In genomic region chr5:14809369-14810144, GRCh38 we compare ENCODE assay signal across 8 cellular contexts.
DNase-seq lines count a peak whose midpoint lies in the region; ATAC-seq and TF ChIP-seq lines count a peak whose summit lies in the region.

No MANE protein-coding gene starts in this region.

- peak overlapping the region; percentile 45 for H3K9ac ChIP-seq in DND-41 (ENCODE audit: low read depth, low read length)

- no peaks in the 10 kb centered on the region for H3K9me3 Mint-ChIP-seq in natural killer cell

- H3K4me3 ChIP-seq in DND-41 (ENCODE audit: low read depth in 1 of 2, low read length in 2 of 2), result peak overlapping the region in 1 of 2 experiments; percentile 47; a peak in 2 of 4 replicates
- no peak overlapping the region for H3K4me3 ChIP-seq in MG63
- peak overlapping the region; percentile 24 for H3K4me3 ChIP-seq in effector memory CD4-positive, alpha-beta T cell (ENCODE audit: insufficient read depth, low read depth, low read length, poor library complexity, severe bottlenecking)
- H3K4me3 ChIP-seq in stomach, result no peak overlapping the region

- H3K27ac ChIP-seq in DND-41 (ENCODE audit: low read length) (peak overlapping the region; percentile 80), stomach (peak overlapping the region in 4 of 5 donors; percentile 30 to 64 (median 50))
- peak overlapping the region; percentile 52 for H3K27ac ChIP-seq in effector memory CD4-positive, alpha-beta T cell (ENCODE audit: insufficient read depth, low read length, poor library complexity, severe bottlenecking)

- H3K4me1 Mint-ChIP-seq in natural killer cell, result peaks cover 64 to 67% of the 10 kb centered on the region in 2 donors

- intact Hi-C loops in natural killer cell (cut with micrococcal nuclease) (loop anchor here (1.0 to 10.0 kb wide), 4 partner anchors 8 to 227 kb away; partner anchors contain the start of genes OTULIN and OTULINL), stomach (cut with DNase I; ENCODE audit: low total_unique reads) (no loop called here)

- H3K27me3 Mint-ChIP-seq in natural killer cell (ENCODE audit: low read depth in 2 of 2), result no peaks in the 10 kb centered on the region

- TF ChIP-seq CTCF in DND-41 (IDR thresholded peaks at IDR 0.05; ENCODE audit: borderline replicate concordance, extremely low read depth, low read length, poor library complexity, severe bottlenecking) (no peak), natural killer cell (IDR thresholded peaks at IDR 0.05) (no peak), stomach (IDR thresholded peaks at IDR 0.05) (no peak)

- peak overlapping the region; percentile 87 for H3K4me3 Mint-ChIP-seq in natural killer cell

- no peak for TF ChIP-seq POLR2A in stomach (IDR thresholded peaks at IDR 0.05)

- H3K27me3 ChIP-seq in DND-41 (ENCODE audit: insufficient read depth, low read length, poor library complexity) (no peaks in the 10 kb centered on the region), MG63 (no peaks in the 10 kb centered on the region), stomach (no peaks in the 10 kb centered on the region)
- no peaks in the 10 kb centered on the region for H3K27me3 ChIP-seq in effector memory CD4-positive, alpha-beta T cell (replicated peaks; ENCODE audit: control insufficient read depth, insufficient read depth, low read length, poor library complexity, severe bottlenecking)

- peak overlapping the region; percentile 90 to 94 for H3K27ac Mint-ChIP-seq in natural killer cell

- WGBS in stomach, 5 donors, result 39 to 72% (median 50%) methylated on average over 10 of the region's 10 CpGs

- H3K36me3 ChIP-seq in DND-41 (ENCODE audit: insufficient read depth, low read length), result peaks cover 9% of the 10 kb centered on the region
- H3K36me3 ChIP-seq in MG63, result peaks cover 3% of the 10 kb centered on the region; the same call in 1 of the 2 replicates
- peaks cover 4% of the 10 kb centered on the region for H3K36me3 ChIP-seq in effector memory CD4-positive, alpha-beta T cell (ENCODE audit: control insufficient read depth, insufficient read depth, low read length)
- H3K36me3 ChIP-seq in stomach, result no peaks in the 10 kb centered on the region

- H3K4me1 ChIP-seq in DND-41 (ENCODE audit: insufficient read depth, low read length) (peaks cover 50% of the 10 kb centered on the region), stomach (peaks cover 0 to 17% (median 8%) of the 10 kb centered on the region in 4 donors)
- H3K4me1 ChIP-seq in effector memory CD4-positive, alpha-beta T cell (ENCODE audit: control insufficient read depth, insufficient read depth, low read length, poor library complexity, severe bottlenecking), result peaks cover 16% of the 10 kb centered on the region

- no peaks in the 10 kb centered on the region for H3K36me3 Mint-ChIP-seq in natural killer cell

- peaks cover 12% of the 10 kb centered on the region; the same call in 1 of the 2 replicates for H4K20me1 ChIP-seq in DND-41 (ENCODE audit: insufficient read depth, low read length)

- peak overlapping the region; percentile 67 for H3K4me2 ChIP-seq in DND-41 (ENCODE audit: insufficient read depth, low read length)

- no peak overlapping the region for H2AFZ ChIP-seq in DND-41 (ENCODE audit: low read depth, low read length)

- TF ChIP-seq EP300 in stomach (IDR thresholded peaks at IDR 0.05), result no peak

- peaks cover 42% of the 10 kb centered on the region for H3K79me2 ChIP-seq in DND-41 (ENCODE audit: insufficient read depth, low read length)

- ATAC-seq in DND-41 (ENCODE audit: insufficient read depth, low read depth) (peak; percentile 97), GM21786 (IDR thresholded peaks at IDR 0.05; ENCODE audit: unreplicated experiment) (peak; percentile 99), natural killer cell (peak; percentile 85 to 92 (median 90))

- no peaks in the 10 kb centered on the region for H3K9me3 ChIP-seq in DND-41 (ENCODE audit: insufficient read depth, low read length, severe bottlenecking)
- no peaks in the 10 kb centered on the region for H3K9me3 ChIP-seq in MG63
- H3K9me3 ChIP-seq in effector memory CD4-positive, alpha-beta T cell (ENCODE audit: control insufficient read depth, low read length), result no peaks in the 10 kb centered on the region
- no peaks in the 10 kb centered on the region for H3K9me3 ChIP-seq in stomach

- DNase-seq in DND-41, result peak; percentile 86
- DNase-seq in MG63, result peak; percentile 90
- peak; percentile 75 to 81 for DNase-seq in activated CD4-positive, alpha-beta T cell treated with anti-CD3 and anti-CD28 coated beads, Interleukin-2, amount 50 U/mL, for 48 hours
- DNase-seq in effector memory CD4-positive, alpha-beta T cell, result peak; percentile 52 to 74 (median 59)
- peak; percentile 56 for DNase-seq in natural killer cell
- peak; percentile 39 for DNase-seq in stomach
- no peak for DNase-seq in NCI-H187 treated with DMSO at 0.1 percent for 48 hours (lab: John Stamatoyannopoulos, UW)
